12 cellular contexts compared by ENCODE assay signal in the genomic region with DNA sequence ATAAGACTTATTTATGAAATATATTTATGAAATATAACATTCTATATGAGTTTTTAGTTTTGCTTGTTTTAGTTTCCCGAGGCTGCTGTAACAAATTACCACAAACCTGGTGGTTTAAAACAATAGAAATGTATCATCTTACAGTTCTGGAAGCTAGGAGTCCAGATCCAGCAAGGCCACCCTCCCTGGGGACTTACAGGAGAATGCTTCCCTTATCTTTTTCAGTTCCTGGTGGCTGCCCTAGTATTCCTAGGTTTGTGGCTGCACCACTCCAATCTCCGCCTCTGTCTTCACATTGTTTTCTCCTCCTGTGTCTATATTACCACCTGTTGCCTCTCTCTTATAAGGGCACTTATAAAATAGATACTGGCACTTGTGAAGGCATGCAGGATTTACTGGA.
"Had no signal": no experiment of that assay in that cellular context is flagged by ENCODE, and none has a peak within 500 bp of the region (broad histone marks: within the 10 kb centered on the region; RNA-seq: fewer than 3 reads in every experiment).

No MANE protein-coding gene starts in this region.

- H3K4me3 ChIP-seq: gastroesophageal sphincter, left ventricle myocardium inferior, thyroid gland had no signal

- H3K4me3 Mint-ChIP-seq: activated CD4-positive, alpha-beta T cell treated with anti-CD3 and anti-CD28 coated beads, Interleukin-2, amount 10 ng/mL, durations not matched to agents 7 days and 5 days; activated naive CD8-positive, alpha-beta T cell; natural killer cell; stimulated activated effector memory CD8-positive, alpha-beta T cell treated with anti-CD3 and anti-CD28 coated beads, Interleukin-12 subunit alpha, Interleukin-12 subunit beta, amount 100 ng/mL, for 72 hours had no signal

- H3K9me3 ChIP-seq: gastroesophageal sphincter, left ventricle myocardium inferior, thyroid gland had no signal

- H3K4me1 Mint-ChIP-seq: activated CD4-positive, alpha-beta T cell treated with anti-CD3 and anti-CD28 coated beads, Interleukin-2, amount 10 ng/mL, durations not matched to agents 7 days and 5 days; natural killer cell; stimulated activated effector memory CD8-positive, alpha-beta T cell treated with anti-CD3 and anti-CD28 coated beads, Interleukin-12 subunit alpha, Interleukin-12 subunit beta, amount 100 ng/mL, for 72 hours had no signal

- H3K27ac Mint-ChIP-seq: activated CD4-positive, alpha-beta T cell treated with anti-CD3 and anti-CD28 coated beads, Interleukin-2, amount 10 ng/mL, durations not matched to agents 7 days and 5 days; activated naive CD8-positive, alpha-beta T cell; natural killer cell; stimulated activated effector memory CD8-positive, alpha-beta T cell treated with anti-CD3 and anti-CD28 coated beads, Interleukin-12 subunit alpha, Interleukin-12 subunit beta, amount 100 ng/mL, for 72 hours had no signal

- H3K27me3 Mint-ChIP-seq: activated CD4-positive, alpha-beta T cell treated with anti-CD3 and anti-CD28 coated beads, Interleukin-2, amount 10 ng/mL, durations not matched to agents 7 days and 5 days; activated naive CD8-positive, alpha-beta T cell had no signal

- H3K27me3 ChIP-seq: gastroesophageal sphincter, thyroid gland had no signal

- H3K36me3 Mint-ChIP-seq: activated naive CD8-positive, alpha-beta T cell; natural killer cell; stimulated activated effector memory CD8-positive, alpha-beta T cell treated with anti-CD3 and anti-CD28 coated beads, Interleukin-12 subunit alpha, Interleukin-12 subunit beta, amount 100 ng/mL, for 72 hours had no signal

- DNase-seq: activated CD4-positive, alpha-beta T cell treated with anti-CD3 and anti-CD28 coated beads, Interleukin-2, amount 10 ng/mL, durations not matched to agents 7 days and 5 days; activated CD8-positive, alpha-beta memory T cell treated with anti-CD3 and anti-CD28 coated beads for 24 hours; activated gamma-delta T cell treated with Interleukin-2 at 50 U/mL for 16 hours; amniotic stem cell; caudate nucleus; left ventricle myocardium inferior; natural killer cell; stimulated activated CD4-positive, alpha-beta T cell treated with anti-CD3 and anti-CD28 coated beads, Interleukin-2, amount 100 ng/mL, for 24 hours; thyroid gland had no signal

- H3K36me3 ChIP-seq: gastroesophageal sphincter, left ventricle myocardium inferior, thyroid gland had no signal

- H3K27ac ChIP-seq: gastroesophageal sphincter, left ventricle myocardium inferior, thyroid gland had no signal

- H3K4me1 ChIP-seq: gastroesophageal sphincter, left ventricle myocardium inferior, thyroid gland had no signal
